10 cellular contexts compared by ENCODE assay signal in the genomic region with DNA sequence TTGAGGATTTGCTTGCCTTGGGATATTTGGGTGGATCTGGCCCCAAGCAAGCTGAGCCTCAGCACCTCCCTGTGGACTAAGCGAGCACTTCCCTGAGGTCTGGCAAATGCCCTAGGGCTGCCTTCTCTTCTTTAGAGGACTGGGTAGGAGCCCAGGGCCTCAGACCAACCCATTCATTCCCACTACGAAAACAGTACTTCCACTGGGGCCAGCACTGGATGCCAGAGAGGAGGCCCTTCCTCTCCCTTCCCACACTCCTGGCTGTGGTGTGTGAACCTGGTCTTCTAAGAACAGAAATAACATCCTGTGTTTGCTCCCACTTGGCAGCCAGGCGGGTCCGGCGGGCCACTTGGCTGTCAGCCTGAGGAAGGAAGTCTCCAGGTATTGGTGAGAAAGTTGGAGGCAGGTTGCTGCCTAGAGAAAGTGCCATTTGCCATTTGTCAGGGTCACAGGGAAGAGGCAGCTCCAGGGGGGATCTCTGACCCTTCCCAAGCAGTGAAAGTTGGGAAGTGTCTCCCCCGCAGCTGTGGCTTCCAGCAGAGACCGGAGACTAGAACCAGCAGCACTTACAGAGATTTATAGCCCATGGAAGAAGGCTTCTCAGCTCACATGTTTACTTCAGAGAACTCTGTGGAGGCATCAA.
DNase-seq lines count a peak whose midpoint lies in the region; ATAC-seq, FAIRE-seq and TF ChIP-seq lines count a peak whose summit lies in the region.
"Had no signal": no experiment of that assay in that cellular context is flagged by ENCODE, and none has a peak within 500 bp of the region (broad histone marks: within the 10 kb centered on the region; RNA-seq: fewer than 3 reads in every experiment).

No MANE protein-coding gene starts in this region.

- no peaks in the 10 kb centered on the region for H3K36me3 Mint-ChIP-seq in activated CD4-positive, alpha-beta memory T cell treated with anti-CD3 and anti-CD28 coated beads for 36 hours
- H3K36me3 Mint-ChIP-seq in activated naive CD8-positive, alpha-beta T cell treated with anti-CD3 and anti-CD28 coated beads for 36 hours: no peaks in the 10 kb centered on the region
- H3K36me3 Mint-ChIP-seq: natural killer cell had no signal

- H3K4me3 ChIP-seq in MG63 (no peak overlapping the region), bronchial epithelial cell (ENCODE audit: low read depth, low read length) (no peak overlapping the region), upper lobe of left lung (no peak overlapping the region)

- no peaks in the 10 kb centered on the region for H3K36me3 ChIP-seq in MG63
- no peaks in the 10 kb centered on the region for H3K36me3 ChIP-seq in bronchial epithelial cell (ENCODE audit: control insufficient read depth, insufficient read depth, low read length)
- H3K36me3 ChIP-seq in upper lobe of left lung: no peaks in the 10 kb centered on the region

- H3K27ac ChIP-seq in upper lobe of left lung: peak overlapping the region in 2 of 4 donors; percentile 23 to 46

- 35 to 54% methylated on average over 3 to 7 of the region's 7 CpGs for WGBS in upper lobe of left lung, 2 donors

- DNase-seq in MG63 (peak; percentile 37), bronchial epithelial cell (ENCODE audit: low read depth) (no peak), kidney glomerular epithelial cell (lab: John Stamatoyannopoulos, UW) (peak; percentile 14), upper lobe of left lung (peak; percentile 32 to 81)
- no peak for DNase-seq in activated CD4-positive, alpha-beta memory T cell treated with anti-CD3 and anti-CD28 coated beads for 36 hours
- DNase-seq in activated naive CD8-positive, alpha-beta T cell treated with anti-CD3 and anti-CD28 coated beads for 36 hours: no peak
- DNase-seq in stimulated activated CD4-positive, alpha-beta T cell treated with anti-CD3 and anti-CD28 coated beads, Interleukin-2, amount 100 ng/mL, for 48 hours: no peak
- DNase-seq: Karpas-422, natural killer cell had no signal

- no peaks in the 10 kb centered on the region for H3K9me3 ChIP-seq in MG63
- no peaks in the 10 kb centered on the region for H3K9me3 ChIP-seq in upper lobe of left lung

- no peak overlapping the region for H3K27ac Mint-ChIP-seq in activated CD4-positive, alpha-beta memory T cell treated with anti-CD3 and anti-CD28 coated beads for 36 hours
- H3K27ac Mint-ChIP-seq in activated naive CD8-positive, alpha-beta T cell treated with anti-CD3 and anti-CD28 coated beads for 36 hours: no peak overlapping the region
- H3K27ac Mint-ChIP-seq: natural killer cell had no signal

- ATAC-seq in upper lobe of left lung (ENCODE audit: low FRiP score in 2 of 2): peak; percentile 34 to 60
- ATAC-seq: natural killer cell had no signal

- FAIRE-seq in bronchial epithelial cell (lab: Jason Lieb, UNC): no peak
- FAIRE-seq: H54 had no signal

- H3K9me3 Mint-ChIP-seq in activated CD4-positive, alpha-beta memory T cell treated with anti-CD3 and anti-CD28 coated beads for 36 hours: no peaks in the 10 kb centered on the region
- H3K9me3 Mint-ChIP-seq in activated naive CD8-positive, alpha-beta T cell treated with anti-CD3 and anti-CD28 coated beads for 36 hours: no peaks in the 10 kb centered on the region
- H3K9me3 Mint-ChIP-seq: natural killer cell had no signal

- TF ChIP-seq CTCF in bronchial epithelial cell (IDR thresholded peaks at IDR 0.05; ENCODE audit: insufficient read depth, low read length, severe bottlenecking) (peak; percentile 22), upper lobe of left lung (IDR thresholded peaks at IDR 0.05) (no peak)

- CTCF ChIA-PET in activated CD4-positive, alpha-beta memory T cell treated with anti-CD3 and anti-CD28 coated beads for 36 hours (lab: Charles Lee): no interaction called here

- peaks cover 9% of the 10 kb centered on the region for H3K27me3 Mint-ChIP-seq in activated CD4-positive, alpha-beta memory T cell treated with anti-CD3 and anti-CD28 coated beads for 36 hours
- peaks cover 42% of the 10 kb centered on the region for H3K27me3 Mint-ChIP-seq in activated naive CD8-positive, alpha-beta T cell treated with anti-CD3 and anti-CD28 coated beads for 36 hours

- peaks cover 4 to 8% (median 6%) of the 10 kb centered on the region in 4 donors for H3K4me1 ChIP-seq in upper lobe of left lung

- no peak for TF ChIP-seq EP300 in upper lobe of left lung (IDR thresholded peaks at IDR 0.05)

- intact Hi-C loops in activated CD4-positive, alpha-beta memory T cell treated with anti-CD3 and anti-CD28 coated beads for 36 hours (cut with micrococcal nuclease): no loop called here

- no peak overlapping the region for H3K4me3 Mint-ChIP-seq in activated CD4-positive, alpha-beta memory T cell treated with anti-CD3 and anti-CD28 coated beads for 36 hours
- H3K4me3 Mint-ChIP-seq in activated naive CD8-positive, alpha-beta T cell treated with anti-CD3 and anti-CD28 coated beads for 36 hours: no peak overlapping the region
- H3K4me3 Mint-ChIP-seq: natural killer cell had no signal

- TF ChIP-seq POLR2A in upper lobe of left lung (IDR thresholded peaks at IDR 0.05): no peak

- H3K4me1 Mint-ChIP-seq in activated CD4-positive, alpha-beta memory T cell treated with anti-CD3 and anti-CD28 coated beads for 36 hours (ENCODE audit: low read depth): peaks cover 2% of the 10 kb centered on the region
- H3K4me1 Mint-ChIP-seq in activated naive CD8-positive, alpha-beta T cell treated with anti-CD3 and anti-CD28 coated beads for 36 hours: no peaks in the 10 kb centered on the region
- H3K4me1 Mint-ChIP-seq: natural killer cell had no signal

- no peaks in the 10 kb centered on the region for H3K27me3 ChIP-seq in MG63
- H3K27me3 ChIP-seq in bronchial epithelial cell (ENCODE audit: control insufficient read depth, insufficient read depth, low read length): no peaks in the 10 kb centered on the region
- no peaks in the 10 kb centered on the region for H3K27me3 ChIP-seq in upper lobe of left lung

- POLR2A ChIA-PET in activated CD4-positive, alpha-beta memory T cell treated with anti-CD3 and anti-CD28 coated beads for 36 hours (lab: Charles Lee): no interaction called here

Comparison
In these comparisons a context has a peak if more than half of its experiments do, and no peak if none do; other contexts are left out.
1. DNase-seq: peak in MG63 (single experiment), kidney glomerular epithelial cell (single experiment) and upper lobe of left lung (2 of 2); none in bronchial epithelial cell (single experiment), activated CD4-positive, alpha-beta memory T cell treated with anti-CD3 and anti-CD28 coated beads for 36 hours (single experiment), activated naive CD8-positive, alpha-beta T cell treated with anti-CD3 and anti-CD28 coated beads for 36 hours (single experiment) and stimulated activated CD4-positive, alpha-beta T cell treated with anti-CD3 and anti-CD28 coated beads, Interleukin-2, amount 100 ng/mL, for 48 hours (0 of 2).